Comparison of ENCODE assay signal across 14 cellular contexts in the genomic region with DNA sequence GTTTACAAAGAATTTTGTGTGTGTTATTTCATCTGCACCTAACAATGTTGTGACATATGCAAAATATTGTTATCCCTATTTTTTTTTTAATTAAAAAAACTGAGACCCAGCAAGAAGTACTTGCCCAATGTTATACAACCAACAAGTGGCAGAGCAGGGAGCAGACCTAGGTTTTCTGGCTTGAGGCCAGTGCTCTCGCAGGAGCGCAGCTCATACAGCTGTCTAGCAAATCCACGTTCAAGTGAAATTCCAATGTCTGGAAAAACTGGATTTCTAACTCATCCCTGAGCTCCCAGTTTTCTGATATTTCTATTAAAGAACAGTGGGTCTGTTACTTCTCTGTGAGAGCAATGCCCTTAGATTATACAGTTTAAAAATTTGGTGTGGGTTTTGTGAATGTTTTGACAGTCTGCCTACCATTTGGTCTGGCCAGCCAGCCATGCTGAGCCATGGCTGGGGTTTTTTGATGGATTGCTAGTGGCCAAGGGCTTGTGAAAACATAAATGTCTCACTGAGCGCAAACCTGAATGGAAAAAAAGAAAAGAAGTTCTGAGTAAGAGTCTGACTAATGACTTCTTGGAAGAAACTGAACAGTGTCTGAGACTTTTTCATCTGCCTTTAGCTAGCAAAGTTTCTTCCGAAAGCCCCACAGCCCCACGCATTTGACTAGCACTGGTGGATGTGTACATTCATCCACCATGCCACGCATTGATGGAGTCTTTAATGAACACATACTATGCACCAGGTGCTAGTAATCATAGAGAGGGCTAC. TPM values are rescaled to one million over a fixed set of nuclear protein-coding genes. Genes with fewer than 3 reads are reported as not detected.
DNase-seq lines count a peak whose midpoint lies in the region; ATAC-seq, FAIRE-seq and TF ChIP-seq lines count a peak whose summit lies in the region.
"Had no signal": no experiment of that assay in that cellular context is flagged by ENCODE, and none has a peak within 500 bp of the region (broad histone marks: within the 10 kb centered on the region; RNA-seq: fewer than 3 reads in every experiment).

No MANE protein-coding gene starts in this region.

- H3K79me2 ChIP-seq in osteoblast (ENCODE audit: insufficient read depth, low read length), result no peaks in the 10 kb centered on the region

- peaks cover 37% of the 10 kb centered on the region for H3K4me1 ChIP-seq in osteoblast (ENCODE audit: insufficient read depth, low read length)
- H3K4me1 ChIP-seq in Peyer's patch, result no peaks in the 10 kb centered on the region

- DNase-seq in activated T-cell treated with anti-CD3 and anti-CD28 coated beads for 48 hours (ENCODE audit: low read depth) (peak; percentile 35), activated T-cell treated with anti-CD3 and anti-CD28 coated beads for 4 hours (no peak), MV-4-11 (lab: John Stamatoyannopoulos, UW) (peak; percentile 33), bronchial epithelial cell (ENCODE audit: low read depth) (peak; percentile 46), osteoblast (ENCODE audit: insufficient read length, low spot score, missing footprints) (peak; percentile 90), foreskin melanocyte (no peak), Peyer's patch (no peak)
- DNase-seq: CD4-positive, alpha-beta T cell; effector CD8-positive, alpha-beta T cell; MM.1S; naive thymus-derived CD4-positive, alpha-beta T cell; small intestine had no signal

- no peak for TF ChIP-seq POLR2A in Peyer's patch (IDR thresholded peaks at IDR 0.05)

- H3K27me3 ChIP-seq in bronchial epithelial cell (ENCODE audit: control insufficient read depth, insufficient read depth, low read length), result no peaks in the 10 kb centered on the region
- no peaks in the 10 kb centered on the region for H3K27me3 ChIP-seq in osteoblast (ENCODE audit: insufficient read depth, low read length)
- H3K27me3 ChIP-seq in Peyer's patch, result no peaks in the 10 kb centered on the region

- peak overlapping the region; percentile 52 for H3K4me2 ChIP-seq in osteoblast (ENCODE audit: insufficient read depth, low read length)

- no peaks in the 10 kb centered on the region for H4K20me1 ChIP-seq in osteoblast (ENCODE audit: insufficient read depth, low read length)

- H3K4me3 ChIP-seq in bronchial epithelial cell (ENCODE audit: low read depth, low read length) (no peak overlapping the region), osteoblast (ENCODE audit: insufficient read depth, low read length) (no peak overlapping the region), Peyer's patch (no peak overlapping the region)

- TF ChIP-seq CTCF in bronchial epithelial cell (IDR thresholded peaks at IDR 0.05; ENCODE audit: insufficient read depth, low read length, severe bottlenecking), result no peak
- TF ChIP-seq CTCF in osteoblast (IDR thresholded peaks at IDR 0.05; ENCODE audit: extremely low read depth, low read depth, low read length), result no peak
- TF ChIP-seq CTCF in Peyer's patch (IDR thresholded peaks at IDR 0.05), result no peak

- H3K9me3 ChIP-seq in osteoblast (ENCODE audit: low read depth, low read length) (no peaks in the 10 kb centered on the region), Peyer's patch (peaks cover 0 to 6% (median 0%) of the 10 kb centered on the region in 4 donors)

- no peak for FAIRE-seq in bronchial epithelial cell (lab: Jason Lieb, UNC)
- FAIRE-seq: small intestine had no signal

- H3K27ac ChIP-seq in osteoblast (ENCODE audit: low read depth, low read length) (peak overlapping the region; percentile 79), Peyer's patch (no peak overlapping the region)

- H2AFZ ChIP-seq in osteoblast (ENCODE audit: low read length), result peak overlapping the region; percentile 20

- no peak for ATAC-seq in HG03521 (IDR thresholded peaks at IDR 0.05; ENCODE audit: unreplicated experiment)
- ATAC-seq: naive thymus-derived CD4-positive, alpha-beta T cell had no signal

- no peaks in the 10 kb centered on the region for H3K36me3 ChIP-seq in bronchial epithelial cell (ENCODE audit: control insufficient read depth, insufficient read depth, low read length)
- H3K36me3 ChIP-seq in osteoblast (ENCODE audit: insufficient read depth, low read length), result no peaks in the 10 kb centered on the region
- no peaks in the 10 kb centered on the region for H3K36me3 ChIP-seq in Peyer's patch

RNA-seq across cellular contexts. Expression of a gene that starts 15.4 kb away (rescaled TPM):
- total RNA-seq in bronchial epithelial cell (not detected in 2 replicates), osteoblast (not detected in 2 replicates), Peyer's patch (10 to 100 TPM in 1 of 4 donors, 1 to 10 TPM in 3; 4.6 to 12.4 (median 6.3) TPM)

RNA-seq across cellular contexts. Expression of a gene that starts 54.3 kb away (rescaled TPM):
- total RNA-seq in bronchial epithelial cell, result under 0.01 and 0.26 TPM in 2 replicates
- total RNA-seq in osteoblast, result 2.4 and 2.9 TPM in 2 replicates
- 10 to 100 TPM in 1 of 4 donors, 1 to 10 TPM in 3; 2.3 to 10.7 (median 4.2) TPM for total RNA-seq in Peyer's patch
- total RNA-seq: CD4-positive, alpha-beta T cell; T-helper 2 cell treated with Interferon-gamma antibody and Interleukin-4, amounts not matched to agents 100 ng/mL and 5 ng/mL, for 36 hours had no signal

Comparison
In these comparisons a context has a peak if more than half of its experiments do, and no peak if none do; other contexts are left out.
1. DNase-seq: peak in activated T-cell treated with anti-CD3 and anti-CD28 coated beads for 48 hours (single experiment), MV-4-11 (single experiment), bronchial epithelial cell (single experiment) and osteoblast (single experiment); none in activated T-cell treated with anti-CD3 and anti-CD28 coated beads for 4 hours (single experiment), foreskin melanocyte (single experiment) and Peyer's patch (0 of 3).